In the genomic region with DNA sequence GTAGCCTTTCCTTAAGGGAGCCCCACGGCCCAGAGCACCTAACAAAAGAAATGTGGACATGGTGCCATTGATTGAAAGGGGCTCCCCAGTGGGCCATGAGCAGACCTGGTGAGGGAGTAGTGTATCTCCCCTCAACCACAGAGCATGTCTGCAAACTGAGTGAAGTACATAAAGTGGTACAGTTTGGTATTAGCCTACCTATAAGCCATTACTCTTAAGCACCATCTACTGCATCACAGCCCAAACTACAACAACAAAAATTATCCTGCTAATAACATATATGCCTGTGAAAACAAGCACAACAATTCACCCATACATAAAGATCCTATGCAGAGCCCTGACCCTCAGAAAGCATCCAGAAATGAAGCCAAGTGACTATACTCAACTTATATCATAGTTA, we compare ENCODE assay signal across 23 cellular contexts.
DNase-seq lines count a peak whose midpoint lies in the region; ATAC-seq lines count a peak whose summit lies in the region.
"Had no signal": no experiment of that assay in that cellular context is flagged by ENCODE, and none has a peak within 500 bp of the region (broad histone marks: within the 10 kb centered on the region; RNA-seq: fewer than 3 reads in every experiment).

No MANE protein-coding gene starts in this region.

- no peaks in the 10 kb centered on the region for H3K27me3 Mint-ChIP-seq in activated naive CD4-positive, alpha-beta T cell treated with anti-CD3 and anti-CD28 coated beads, Interleukin-2, amount 50 U/mL, for 24 hours
- H3K27me3 Mint-ChIP-seq: natural killer cell treated with Interleukin-12 subunit alpha and Interleukin-12 subunit beta and Interleukin-15 and Interleukin-18, amount 100 ng/mL, for 72 hours had no signal

- peaks cover 15% of the 10 kb centered on the region for H3K4me1 Mint-ChIP-seq in activated naive CD4-positive, alpha-beta T cell treated with anti-CD3 and anti-CD28 coated beads, Interleukin-2, amount 50 U/mL, for 24 hours

- ATAC-seq in activated naive CD4-positive, alpha-beta T cell treated with anti-CD3 and anti-CD28 coated beads, Interleukin-2, amount 50 U/mL, for 72 hours, result no peak
- ATAC-seq in GM19023 (IDR thresholded peaks at IDR 0.05; ENCODE audit: unreplicated experiment) (no peak), HG03097 (IDR thresholded peaks at IDR 0.05; ENCODE audit: low FRiP score, unreplicated experiment) (no peak)
- ATAC-seq: A549; natural killer cell treated with Interleukin-12 subunit alpha and Interleukin-12 subunit beta and Interleukin-15 and Interleukin-18, amount 100 ng/mL, for 72 hours; psoas muscle; stimulated activated naive B cell treated with anti-CD40 and anti-IgM and Interleukin-4, amounts not matched to agents 10 μg/mL and 1 μg/mL and 100 μg/mL, for 72 hours had no signal

- peaks cover 28% of the 10 kb centered on the region for H3K9me3 Mint-ChIP-seq in activated naive CD4-positive, alpha-beta T cell treated with anti-CD3 and anti-CD28 coated beads, Interleukin-2, amount 50 U/mL, for 24 hours
- peaks cover 13 to 47% of the 10 kb centered on the region in 2 donors for H3K9me3 Mint-ChIP-seq in activated naive CD4-positive, alpha-beta T cell treated with anti-CD3 and anti-CD28 coated beads, Interleukin-2, amount 50 U/mL, for 72 hours

- no peak for DNase-seq in activated naive CD4-positive, alpha-beta T cell treated with anti-CD3 and anti-CD28 coated beads, Interleukin-2, amount 50 U/mL, for 72 hours (ENCODE audit: low spot score in 2 of 2)
- DNase-seq in Jurkat, Clone E6-1 (ENCODE audit: low read depth, low spot score), result peak; percentile 83
- DNase-seq in SK-MEL-5 (ENCODE audit: low read depth, low spot score) (peak; percentile 15), germinal center (ENCODE audit: low spot score) (peak; percentile 6), NCI-H1092 treated with DMSO at 0.1 percent for 48 hours (lab: John Stamatoyannopoulos, UW) (no peak)
- DNase-seq: activated CD4-positive, alpha-beta T cell treated with anti-CD3 and anti-CD28 coated beads for 1 hour; activated CD8-positive, alpha-beta memory T cell treated with anti-CD3 and anti-CD28 coated beads, Interleukin-2, amount 50 U/mL, for 4 hours; activated gamma-delta T cell treated with Interleukin-2 at 50 U/mL for 16 hours; effector CD4-positive, alpha-beta T cell; mesendoderm; NCI-H1105; psoas muscle; SHP77 treated with DMSO at 0.1 percent for 48 hours; stimulated activated CD4-positive, alpha-beta T cell treated with anti-CD3 and anti-CD28 coated beads, Interleukin-12 subunit alpha, Interleukin-12 subunit beta, amount 100 ng/mL, for 4 hours; stimulated activated naive B cell treated with anti-CD40 and anti-IgM and Interleukin-4, amounts not matched to agents 10 μg/mL and 1 μg/mL and 100 μg/mL, for 72 hours; T-helper 2 cell had no signal

- no peak overlapping the region for H3K4me3 ChIP-seq in Jurkat, Clone E6-1 (ENCODE audit: low read length)
- H3K4me3 ChIP-seq: A549, hepatocyte, psoas muscle, vagina had no signal

- H3K36me3 Mint-ChIP-seq in activated naive CD4-positive, alpha-beta T cell treated with anti-CD3 and anti-CD28 coated beads, Interleukin-2, amount 50 U/mL, for 24 hours, result peaks cover 6% of the 10 kb centered on the region
- H3K36me3 Mint-ChIP-seq in activated naive CD4-positive, alpha-beta T cell treated with anti-CD3 and anti-CD28 coated beads, Interleukin-2, amount 50 U/mL, for 72 hours, result peaks cover 14 to 30% of the 10 kb centered on the region in 2 donors

- in situ Hi-C loops in SK-MEL-5 (cut with HindIII; ENCODE audit: low pct_unique_long_range_greater_than_20kb, low sequenced_read_pairs), result no loop called here

- H3K27ac Mint-ChIP-seq in activated naive CD4-positive, alpha-beta T cell treated with anti-CD3 and anti-CD28 coated beads, Interleukin-2, amount 50 U/mL, for 24 hours, result peak overlapping the region; percentile 10
- H3K27ac Mint-ChIP-seq in activated naive CD4-positive, alpha-beta T cell treated with anti-CD3 and anti-CD28 coated beads, Interleukin-2, amount 50 U/mL, for 72 hours, result no peak overlapping the region
- H3K27ac Mint-ChIP-seq: stimulated activated naive B cell treated with anti-CD40 and anti-IgM and Interleukin-4, amounts not matched to agents 10 μg/mL and 1 μg/mL and 100 μg/mL, for 72 hours had no signal

- no peak overlapping the region for H3K4me3 Mint-ChIP-seq in activated naive CD4-positive, alpha-beta T cell treated with anti-CD3 and anti-CD28 coated beads, Interleukin-2, amount 50 U/mL, for 24 hours
- H3K4me3 Mint-ChIP-seq: natural killer cell treated with Interleukin-12 subunit alpha and Interleukin-12 subunit beta and Interleukin-15 and Interleukin-18, amount 100 ng/mL, for 72 hours; stimulated activated naive B cell treated with anti-CD40 and anti-IgM and Interleukin-4, amounts not matched to agents 10 μg/mL and 1 μg/mL and 100 μg/mL, for 72 hours had no signal

Comparison
In these comparisons a context has a peak if more than half of its experiments do, and no peak if none do; other contexts are left out.
1. DNase-seq: peak in Jurkat, Clone E6-1 (single experiment), SK-MEL-5 (single experiment) and germinal center (single experiment); none in activated naive CD4-positive, alpha-beta T cell treated with anti-CD3 and anti-CD28 coated beads, Interleukin-2, amount 50 U/mL, for 72 hours (0 of 2) and NCI-H1092 treated with DMSO at 0.1 percent for 48 hours (single experiment).